2 cellular contexts compared by ENCODE assay signal in genomic region chr14:65366802-65367570, GRCh38.
A peak's percentile ranks its signal among the peaks of the same experiment; 100 is the strongest.
TF ChIP-seq lines count a peak whose summit lies in the region.

No MANE protein-coding gene starts in this region.

TF ChIP-seq in GM23338, 12 proteins besides CTCF, POLR2A, EP300 and RAD21:
- no peak for TF ChIP-seq EZH2phosphoT487 (IDR thresholded peaks at IDR 0.05; ENCODE audit: unreplicated experiment)
- no peak for TF ChIP-seq STAT1 (IDR thresholded peaks at IDR 0.05; ENCODE audit: unreplicated experiment)
- no peak for TF ChIP-seq NANOG (IDR thresholded peaks at IDR 0.05; ENCODE audit: borderline replicate concordance)
- TF ChIP-seq ZNF331 (CRISPR knock-in tag; IDR thresholded peaks at IDR 0.05; ENCODE audit: low read depth), result no peak
- no peak for TF ChIP-seq JUNB (IDR thresholded peaks at IDR 0.05; ENCODE audit: unreplicated experiment)
- no peak for TF ChIP-seq ZNF114 (CRISPR knock-in tag; IDR thresholded peaks at IDR 0.05)
- TF ChIP-seq POLR2AphosphoS5 (IDR thresholded peaks at IDR 0.05; ENCODE audit: low read depth), result no peak
- TF ChIP-seq, protein P1, sequence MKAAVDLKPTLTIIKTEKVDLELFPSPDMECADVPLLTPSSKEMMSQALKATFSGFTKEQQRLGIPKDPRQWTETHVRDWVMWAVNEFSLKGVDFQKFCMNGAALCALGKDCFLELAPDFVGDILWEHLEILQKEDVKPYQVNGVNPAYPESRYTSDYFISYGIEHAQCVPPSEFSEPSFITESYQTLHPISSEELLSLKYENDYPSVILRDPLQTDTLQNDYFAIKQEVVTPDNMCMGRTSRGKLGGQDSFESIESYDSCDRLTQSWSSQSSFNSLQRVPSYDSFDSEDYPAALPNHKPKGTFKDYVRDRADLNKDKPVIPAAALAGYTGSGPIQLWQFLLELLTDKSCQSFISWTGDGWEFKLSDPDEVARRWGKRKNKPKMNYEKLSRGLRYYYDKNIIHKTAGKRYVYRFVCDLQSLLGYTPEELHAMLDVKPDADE (IDR thresholded peaks at IDR 0.05), result no peak
- TF ChIP-seq, protein P2, sequence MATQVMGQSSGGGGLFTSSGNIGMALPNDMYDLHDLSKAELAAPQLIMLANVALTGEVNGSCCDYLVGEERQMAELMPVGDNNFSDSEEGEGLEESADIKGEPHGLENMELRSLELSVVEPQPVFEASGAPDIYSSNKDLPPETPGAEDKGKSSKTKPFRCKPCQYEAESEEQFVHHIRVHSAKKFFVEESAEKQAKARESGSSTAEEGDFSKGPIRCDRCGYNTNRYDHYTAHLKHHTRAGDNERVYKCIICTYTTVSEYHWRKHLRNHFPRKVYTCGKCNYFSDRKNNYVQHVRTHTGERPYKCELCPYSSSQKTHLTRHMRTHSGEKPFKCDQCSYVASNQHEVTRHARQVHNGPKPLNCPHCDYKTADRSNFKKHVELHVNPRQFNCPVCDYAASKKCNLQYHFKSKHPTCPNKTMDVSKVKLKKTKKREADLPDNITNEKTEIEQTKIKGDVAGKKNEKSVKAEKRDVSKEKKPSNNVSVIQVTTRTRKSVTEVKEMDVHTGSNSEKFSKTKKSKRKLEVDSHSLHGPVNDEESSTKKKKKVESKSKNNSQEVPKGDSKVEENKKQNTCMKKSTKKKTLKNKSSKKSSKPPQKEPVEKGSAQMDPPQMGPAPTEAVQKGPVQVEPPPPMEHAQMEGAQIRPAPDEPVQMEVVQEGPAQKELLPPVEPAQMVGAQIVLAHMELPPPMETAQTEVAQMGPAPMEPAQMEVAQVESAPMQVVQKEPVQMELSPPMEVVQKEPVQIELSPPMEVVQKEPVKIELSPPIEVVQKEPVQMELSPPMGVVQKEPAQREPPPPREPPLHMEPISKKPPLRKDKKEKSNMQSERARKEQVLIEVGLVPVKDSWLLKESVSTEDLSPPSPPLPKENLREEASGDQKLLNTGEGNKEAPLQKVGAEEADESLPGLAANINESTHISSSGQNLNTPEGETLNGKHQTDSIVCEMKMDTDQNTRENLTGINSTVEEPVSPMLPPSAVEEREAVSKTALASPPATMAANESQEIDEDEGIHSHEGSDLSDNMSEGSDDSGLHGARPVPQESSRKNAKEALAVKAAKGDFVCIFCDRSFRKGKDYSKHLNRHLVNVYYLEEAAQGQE (IDR thresholded peaks at IDR 0.05; ENCODE audit: unreplicated experiment), result no peak
- TF ChIP-seq CREB1 (CRISPR knock-in tag; IDR thresholded peaks at IDR 0.05; ENCODE audit: low read depth), result no peak
- no peak for TF ChIP-seq ZNF462 (CRISPR knock-in tag; IDR thresholded peaks at IDR 0.05)
- TF ChIP-seq EZH2 (IDR thresholded peaks at IDR 0.05; ENCODE audit: low read depth, unreplicated experiment), result no peak
TF ChIP-seq in GM23338: peak in this region for 0.

TF ChIP-seq in GM12878, 131 proteins besides CTCF, POLR2A, EP300 and RAD21:
- TF ChIP-seq MTA2 (IDR thresholded peaks at IDR 0.05; ENCODE audit: low read depth) (no peak), GATAD2B (conservative IDR thresholded peaks at IDR 0.05; ENCODE audit: low read depth) (no peak), EED (IDR thresholded peaks at IDR 0.05; ENCODE audit: low read depth) (peak; percentile 29; the same call in 1 of the 2 replicates), GABPA (IDR thresholded peaks at IDR 0.05; ENCODE audit: low read depth) (no peak), BCLAF1 (IDR thresholded peaks at IDR 0.05) (no peak), SREBF1 (IDR thresholded peaks at IDR 0.05; ENCODE audit: low read length) (no peak), MTA3 (IDR thresholded peaks at IDR 0.05; ENCODE audit: borderline replicate concordance, low read length) (no peak), ETV6 (conservative IDR thresholded peaks at IDR 0.05 in 1 of 2, IDR thresholded peaks at IDR 0.05 in 1 of 2; ENCODE audit: borderline replicate concordance in 1 of 2, low read depth in 1 of 2) (no peak), SIX5 (IDR thresholded peaks at IDR 0.05; ENCODE audit: low read depth, low read length, severe bottlenecking) (no peak), SP1 (IDR thresholded peaks at IDR 0.05; ENCODE audit: low read depth, low read length) (no peak), IKZF2 (IDR thresholded peaks at IDR 0.05) (peak in 1 of 2 experiments; percentile 39; a peak in 1 of 4 replicates), NFIC (IDR thresholded peaks at IDR 0.05; ENCODE audit: low read depth, low read length) (peak; percentile 19; the same call in 1 of the 2 replicates), IRF3 (IDR thresholded peaks at IDR 0.05) (no peak), TCF12 (IDR thresholded peaks at IDR 0.05; ENCODE audit: low read depth, low read length) (no peak), SPI1 (IDR thresholded peaks at IDR 0.05; ENCODE audit: borderline replicate concordance, insufficient read depth, low read depth, low read length) (peak; percentile 75), CBFB (IDR thresholded peaks at IDR 0.05; ENCODE audit: low read depth) (no peak), CBX5 (IDR thresholded peaks at IDR 0.05; ENCODE audit: low read depth) (no peak), SMAD5 (IDR thresholded peaks at IDR 0.05; ENCODE audit: low read depth) (no peak), RAD51 (IDR thresholded peaks at IDR 0.05) (no peak), RUNX3 (IDR thresholded peaks at IDR 0.05; ENCODE audit: low read length) (no peak), KAT2A (conservative IDR thresholded peaks at IDR 0.05; ENCODE audit: control insufficient read depth, low read depth, low read length) (no peak), IKZF1 (conservative IDR thresholded peaks at IDR 0.05) (no peak), YBX1 (IDR thresholded peaks at IDR 0.05) (no peak), NR2F1 (conservative IDR thresholded peaks at IDR 0.05) (no peak), MXI1 (IDR thresholded peaks at IDR 0.05; ENCODE audit: low read depth, low read length) (no peak)
